ENCODE assay signal across 8 cellular contexts in genomic region chr7:30143748-30144251, GRCh38. TPM values are rescaled to one million over a fixed set of nuclear protein-coding genes. Genes with fewer than 3 reads are reported as not detected.
DNase-seq lines count a peak whose midpoint lies in the region; ATAC-seq and TF ChIP-seq lines count a peak whose summit lies in the region.

No MANE protein-coding gene starts in this region.

- 90 to 100% (median 91%) methylated on average over 1 of the region's 1 CpG for WGBS in spleen, 5 donors

- H3K27ac Mint-ChIP-seq in activated CD4-positive, alpha-beta T cell treated with anti-CD3 and anti-CD28 coated beads for 36 hours = no peak overlapping the region
- no peak overlapping the region for H3K27ac Mint-ChIP-seq in activated CD4-positive, alpha-beta T cell treated with anti-CD3 and anti-CD28 coated beads, Interleukin-2, amount 10 ng/mL, durations not matched to agents 24 days and 14 days

- H3K36me3 ChIP-seq in tibial artery = peaks cover 0 to 5% (median 0%) of the 10 kb centered on the region in 3 donors
- no peaks in the 10 kb centered on the region for H3K36me3 ChIP-seq in spleen
- H3K36me3 ChIP-seq in Peyer's patch = no peaks in the 10 kb centered on the region

- peaks cover 0 to 86% (median 40%) of the 10 kb centered on the region in 4 donors for H3K4me1 ChIP-seq in tibial artery
- H3K4me1 ChIP-seq in spleen = peaks cover 0 to 31% (median 4%) of the 10 kb centered on the region in 6 donors
- H3K4me1 ChIP-seq in Peyer's patch = peaks cover 0 to 14% (median 0%) of the 10 kb centered on the region in 4 donors

- H3K27ac ChIP-seq in tibial artery (peak overlapping the region; percentile 52 to 63), spleen (no peak overlapping the region), Peyer's patch (no peak overlapping the region)

- H3K9me3 ChIP-seq in tibial artery (no peaks in the 10 kb centered on the region), spleen (no peaks in the 10 kb centered on the region), Peyer's patch (no peaks in the 10 kb centered on the region)

- CTCF ChIA-PET in activated CD4-positive, alpha-beta T cell treated with anti-CD3 and anti-CD28 coated beads for 36 hours (lab: Charles Lee) = interaction anchor here (0.9 to 1.5 kb wide), 3 partner anchors 13 to 21 kb away, joined by 3 to 4 read pairs (median 3); no protein-coding TSS in a partner anchor

- H3K27me3 Mint-ChIP-seq in activated CD4-positive, alpha-beta T cell treated with anti-CD3 and anti-CD28 coated beads for 36 hours = no peaks in the 10 kb centered on the region
- H3K27me3 Mint-ChIP-seq in activated CD4-positive, alpha-beta T cell treated with anti-CD3 and anti-CD28 coated beads, Interleukin-2, amount 10 ng/mL, durations not matched to agents 24 days and 14 days = peaks cover 3% of the 10 kb centered on the region

- POLR2A ChIA-PET in activated CD4-positive, alpha-beta T cell treated with anti-CD3 and anti-CD28 coated beads for 36 hours (lab: Charles Lee) = no interaction called here

- H3K36me3 Mint-ChIP-seq in activated CD4-positive, alpha-beta T cell treated with anti-CD3 and anti-CD28 coated beads for 36 hours (ENCODE audit: low read depth) = peaks cover 2% of the 10 kb centered on the region
- no peaks in the 10 kb centered on the region for H3K36me3 Mint-ChIP-seq in activated CD4-positive, alpha-beta T cell treated with anti-CD3 and anti-CD28 coated beads, Interleukin-2, amount 10 ng/mL, durations not matched to agents 24 days and 14 days (ENCODE audit: low read depth)

- peak; percentile 70 for ATAC-seq in activated CD4-positive, alpha-beta T cell treated with anti-CD3 and anti-CD28 coated beads for 36 hours
- ATAC-seq in HG02973 (IDR thresholded peaks at IDR 0.05; ENCODE audit: unreplicated experiment) = no peak

- H3K27me3 ChIP-seq in tibial artery (no peaks in the 10 kb centered on the region), spleen (replicated peaks in 1 of 7) (no peaks in the 10 kb centered on the region), Peyer's patch (no peaks in the 10 kb centered on the region)

- peak; percentile 26 for DNase-seq in activated CD4-positive, alpha-beta T cell treated with anti-CD3 and anti-CD28 coated beads for 36 hours
- no peak for DNase-seq in activated CD4-positive, alpha-beta T cell treated with anti-CD3 and anti-CD28 coated beads, Interleukin-2, amount 10 ng/mL, durations not matched to agents 24 days and 14 days
- DNase-seq in NCI-H69 (lab: John Stamatoyannopoulos, UW) (peak; percentile 100), erythroblast (lab: John Stamatoyannopoulos, UW) (peak; percentile 90 to 93), tibial artery (no peak), spleen (no peak), Peyer's patch (no peak)

- H3K4me3 ChIP-seq in tibial artery (no peak overlapping the region), spleen (no peak overlapping the region), Peyer's patch (no peak overlapping the region)

- no peaks in the 10 kb centered on the region for H3K9me3 Mint-ChIP-seq in activated CD4-positive, alpha-beta T cell treated with anti-CD3 and anti-CD28 coated beads for 36 hours (ENCODE audit: low read depth)
- H3K9me3 Mint-ChIP-seq in activated CD4-positive, alpha-beta T cell treated with anti-CD3 and anti-CD28 coated beads, Interleukin-2, amount 10 ng/mL, durations not matched to agents 24 days and 14 days = no peaks in the 10 kb centered on the region

- intact Hi-C loops in activated CD4-positive, alpha-beta T cell treated with anti-CD3 and anti-CD28 coated beads for 36 hours (cut with DNase I, micrococcal nuclease) = no loop called here
- intact Hi-C loops in activated CD4-positive, alpha-beta T cell treated with anti-CD3 and anti-CD28 coated beads, Interleukin-2, amount 10 ng/mL, durations not matched to agents 24 days and 14 days (cut with micrococcal nuclease) = no loop called here
- intact Hi-C loops in tibial artery (cut with DNase I; ENCODE audit: low total_unique reads) (no loop called here), spleen (cut with DNase I; ENCODE audit: low total_unique reads) (no loop called here)

- TF ChIP-seq POLR2A in erythroblast (IDR thresholded peaks at IDR 0.05; ENCODE audit: low read length) = no peak
- no peak for TF ChIP-seq POLR2A in spleen (IDR thresholded peaks at IDR 0.05)
- TF ChIP-seq POLR2A in Peyer's patch (IDR thresholded peaks at IDR 0.05) = no peak

- H3K4me3 Mint-ChIP-seq in activated CD4-positive, alpha-beta T cell treated with anti-CD3 and anti-CD28 coated beads for 36 hours = no peak overlapping the region
- no peak overlapping the region for H3K4me3 Mint-ChIP-seq in activated CD4-positive, alpha-beta T cell treated with anti-CD3 and anti-CD28 coated beads, Interleukin-2, amount 10 ng/mL, durations not matched to agents 24 days and 14 days

- H3K4me1 Mint-ChIP-seq in activated CD4-positive, alpha-beta T cell treated with anti-CD3 and anti-CD28 coated beads for 36 hours = peaks cover 10% of the 10 kb centered on the region
- peaks cover under 1% of the 10 kb centered on the region for H3K4me1 Mint-ChIP-seq in activated CD4-positive, alpha-beta T cell treated with anti-CD3 and anti-CD28 coated beads, Interleukin-2, amount 10 ng/mL, durations not matched to agents 24 days and 14 days

- TF ChIP-seq CTCF in tibial artery (IDR thresholded peaks at IDR 0.05) (no peak), spleen (IDR thresholded peaks at IDR 0.05 in 8 of 11, conservative IDR thresholded peaks at IDR 0.05 in 3 of 11) (no peak), Peyer's patch (IDR thresholded peaks at IDR 0.05) (no peak)

RNA-seq across cellular contexts. Expression of gene MTURN, which starts 9.0 kb away (rescaled TPM):
- 1 to 10 TPM; 4.2 TPM for total RNA-seq in activated CD4-positive, alpha-beta T cell treated with anti-CD3 and anti-CD28 coated beads for 36 hours
- total RNA-seq in activated CD4-positive, alpha-beta T cell treated with anti-CD3 and anti-CD28 coated beads, Interleukin-2, amount 10 ng/mL, durations not matched to agents 24 days and 14 days = 3.8 and 4.2 TPM in 2 replicates
- total RNA-seq in spleen (10 to 100 TPM; 11.8 to 36.6 (median 17.0) TPM), Peyer's patch (10 to 100 TPM in 3 of 4 donors, 1 to 10 TPM in 1; 2.3 to 18.2 (median 13.8) TPM)
- polyA plus RNA-seq in spleen = 1 to 10 TPM; 6.3 to 7.4 (median 6.5) TPM

Comparison
In these comparisons a context has a peak if more than half of its experiments do, and no peak if none do; other contexts are left out.
1. DNase-seq: peak in activated CD4-positive, alpha-beta T cell treated with anti-CD3 and anti-CD28 coated beads for 36 hours (single experiment), NCI-H69 (single experiment) and erythroblast (2 of 2); none in activated CD4-positive, alpha-beta T cell treated with anti-CD3 and anti-CD28 coated beads, Interleukin-2, amount 10 ng/mL, durations not matched to agents 24 days and 14 days (single experiment), tibial artery (0 of 2), spleen (single experiment) and Peyer's patch (0 of 3).
2. H3K27ac ChIP-seq: peak in tibial artery (2 of 2); none in spleen (0 of 8) and Peyer's patch (0 of 4).